Comparison of ENCODE assay signal across 17 cellular contexts in the genomic region with DNA sequence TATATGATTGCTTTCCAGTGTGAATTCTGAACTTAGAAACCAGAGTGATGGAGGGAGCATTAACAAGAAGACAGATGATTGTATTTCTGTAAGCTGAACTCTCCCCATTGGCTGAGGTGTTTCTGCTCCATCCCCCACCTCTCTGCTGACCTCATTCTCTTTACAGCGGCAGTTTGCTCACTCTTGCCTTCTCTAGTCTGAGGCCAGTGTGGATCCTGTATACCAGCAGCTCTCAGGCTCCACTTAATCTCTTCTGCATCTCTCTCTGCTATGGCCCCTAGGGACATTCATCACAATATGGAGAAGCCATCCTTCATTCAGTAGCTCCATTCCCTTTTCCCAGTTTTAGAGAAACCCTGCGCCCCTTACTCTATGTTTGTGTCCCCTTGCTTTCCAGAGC.
"Had no signal": no experiment of that assay in that cellular context is flagged by ENCODE, and none has a peak within 500 bp of the region (broad histone marks: within the 10 kb centered on the region; RNA-seq: fewer than 3 reads in every experiment).

No MANE protein-coding gene starts in this region.

- H3K4me1 ChIP-seq: ascending aorta, breast epithelium, foreskin keratinocyte, sigmoid colon had no signal

- H3K36me3 ChIP-seq: ascending aorta, breast epithelium, sigmoid colon, spleen, tibial nerve had no signal

- H3K27me3 ChIP-seq: ascending aorta, breast epithelium, sigmoid colon, spleen, tibial nerve had no signal

- ATAC-seq: activated naive CD8-positive, alpha-beta T cell treated with anti-CD3 and anti-CD28 coated beads, Interleukin-2, amount 50 U/mL, for 24 hours; effector memory CD8-positive, alpha-beta T cell; foreskin keratinocyte; left colon had no signal

- H3K4me3 ChIP-seq: ascending aorta, breast epithelium, lung, sigmoid colon, spleen, tibial nerve had no signal

- H3K27ac ChIP-seq: ascending aorta, breast epithelium, foreskin keratinocyte, sigmoid colon, spleen, tibial nerve had no signal

- H3K27ac Mint-ChIP-seq: activated naive CD8-positive, alpha-beta T cell treated with anti-CD3 and anti-CD28 coated beads, Interleukin-2, amount 50 U/mL, for 24 hours; dendritic cell treated with granulocyte-macrophage colony-stimulating factor and Interleukin-4, amounts not matched to agents 40 ng/mL and 50 ng/mL, for 4 days; effector memory CD8-positive, alpha-beta T cell had no signal

- H3K9me3 Mint-ChIP-seq: effector memory CD8-positive, alpha-beta T cell had no signal

- H3K27me3 Mint-ChIP-seq: activated naive CD8-positive, alpha-beta T cell treated with anti-CD3 and anti-CD28 coated beads, Interleukin-2, amount 50 U/mL, for 24 hours; dendritic cell treated with granulocyte-macrophage colony-stimulating factor and Interleukin-4, amounts not matched to agents 40 ng/mL and 50 ng/mL, for 4 days had no signal

- DNase-seq: activated naive CD4-positive, alpha-beta T cell; activated naive CD8-positive, alpha-beta T cell treated with anti-CD3 and anti-CD28 coated beads, Interleukin-2, amount 50 U/mL, for 24 hours; activated T-cell treated with anti-CD3 and anti-CD28 coated beads for 4 hours; cerebellar nuclear complex; effector memory CD8-positive, alpha-beta T cell; foreskin keratinocyte; head of caudate nucleus; left colon; midbrain; sigmoid colon; spleen; T-helper 2 cell had no signal

- H3K4me3 Mint-ChIP-seq: activated naive CD8-positive, alpha-beta T cell treated with anti-CD3 and anti-CD28 coated beads, Interleukin-2, amount 50 U/mL, for 24 hours; dendritic cell treated with granulocyte-macrophage colony-stimulating factor and Interleukin-4, amounts not matched to agents 40 ng/mL and 50 ng/mL, for 4 days; effector memory CD8-positive, alpha-beta T cell had no signal
